ENCODE assay signal across 29 cellular contexts in genomic region chr2:175576875-175577274, GRCh38.
DNase-seq lines count a peak whose midpoint lies in the region; ATAC-seq and TF ChIP-seq lines count a peak whose summit lies in the region.
"Had no signal": no experiment of that assay in that cellular context is flagged by ENCODE, and none has a peak within 500 bp of the region (broad histone marks: within the 10 kb centered on the region; RNA-seq: fewer than 3 reads in every experiment).

No MANE protein-coding gene starts in this region.

- H3K4me2 ChIP-seq in MM.1S (ENCODE audit: low read depth, low read length) = peak overlapping the region; percentile 56; the same call in 1 of the 2 replicates

- no peak for TF ChIP-seq CTCF in MM.1S (IDR thresholded peaks at IDR 0.05; ENCODE audit: low read length)

- ATAC-seq in HG02763 (IDR thresholded peaks at IDR 0.05; ENCODE audit: unreplicated experiment) = no peak
- ATAC-seq: gastrocnemius medialis; naive thymus-derived CD8-positive, alpha-beta T cell had no signal

- H3K4me1 ChIP-seq in MM.1S (ENCODE audit: low read length) = peaks cover 23% of the 10 kb centered on the region
- H3K4me1 ChIP-seq: ascending aorta, gastrocnemius medialis, upper lobe of left lung had no signal

- DNase-seq in AG20443 (ENCODE audit: low spot score) (peak; percentile 17), COR-L47 (lab: John Stamatoyannopoulos, UW) (peak; percentile 11), MM.1S (no peak), iPS-NIHi7 (ENCODE audit: extremely low spot score) (peak; percentile 28), NCI-H446 (lab: John Stamatoyannopoulos, UW) (no peak)
- DNase-seq in activated CD4-positive, alpha-beta T cell treated with anti-CD3 and anti-CD28 coated beads, Interleukin-2, amount 10 ng/mL, durations not matched to agents 7 days and 5 days = no peak
- DNase-seq: activated CD4-positive, alpha-beta T cell treated with anti-CD3 and anti-CD28 coated beads for 4 hours; activated effector memory CD4-positive, alpha-beta T cell treated with anti-CD3 and anti-CD28 coated beads, Interleukin-2, amount 50 U/mL, for 16 hours; activated naive CD8-positive, alpha-beta T cell treated with anti-CD3 and anti-CD28 coated beads for 36 hours; activated T-cell treated with anti-CD3 and anti-CD28 coated beads, Interleukin-2, amount 50 U/mL, for 1 hour; caudate nucleus; gastrocnemius medialis; hippocampal formation; midbrain; naive thymus-derived CD8-positive, alpha-beta T cell; NCI-H1092; NCI-H2029; NCI-H526 treated with DMSO at 0.1 percent for 48 hours; ovary; RPMI8226; stimulated activated CD4-positive, alpha-beta T cell treated with anti-CD3 and anti-CD28 coated beads, Interleukin-4, amount 100 ng/mL, for 24 hours; substantia nigra; upper lobe of left lung had no signal

- no peaks in the 10 kb centered on the region for H3K9me2 ChIP-seq in MM.1S (replicated peaks; ENCODE audit: insufficient read depth, low read length)

- peak overlapping the region; percentile 70 for H2AFZ ChIP-seq in MM.1S (ENCODE audit: low read length)

- H3K36me3 ChIP-seq in MM.1S (replicated peaks; ENCODE audit: insufficient read depth, low read length) = no peaks in the 10 kb centered on the region
- H3K36me3 ChIP-seq: ascending aorta, gastrocnemius medialis, ovary, upper lobe of left lung had no signal

- H4K20me1 ChIP-seq in MM.1S (ENCODE audit: insufficient read depth, low read length) = no peaks in the 10 kb centered on the region

- no peak overlapping the region for H3K4me3 Mint-ChIP-seq in activated CD4-positive, alpha-beta T cell treated with anti-CD3 and anti-CD28 coated beads, Interleukin-2, amount 10 ng/mL, durations not matched to agents 7 days and 5 days
- H3K4me3 Mint-ChIP-seq: activated naive CD8-positive, alpha-beta T cell treated with anti-CD3 and anti-CD28 coated beads for 36 hours; dendritic cell treated with granulocyte-macrophage colony-stimulating factor and Interleukin-4, amounts not matched to agents 40 ng/mL and 50 ng/mL, for 4 days; naive thymus-derived CD8-positive, alpha-beta T cell; stimulated activated effector memory CD8-positive, alpha-beta T cell treated with anti-CD3 and anti-CD28 coated beads, Interleukin-12 subunit alpha, Interleukin-12 subunit beta, amount 100 ng/mL, for 72 hours; T-helper 2 cell treated with Interferon-gamma antibody and Interleukin-4, amounts not matched to agents 5 μg/mL and 100 μg/mL, for 36 hours had no signal

- H3K27me3 Mint-ChIP-seq in activated CD4-positive, alpha-beta T cell treated with anti-CD3 and anti-CD28 coated beads, Interleukin-2, amount 10 ng/mL, durations not matched to agents 7 days and 5 days = peaks cover 11% of the 10 kb centered on the region

- H3K79me2 ChIP-seq in MM.1S (ENCODE audit: low read length) = no peaks in the 10 kb centered on the region

- no peaks in the 10 kb centered on the region for H3K9me3 Mint-ChIP-seq in activated CD4-positive, alpha-beta T cell treated with anti-CD3 and anti-CD28 coated beads, Interleukin-2, amount 10 ng/mL, durations not matched to agents 7 days and 5 days
- H3K9me3 Mint-ChIP-seq: activated naive CD8-positive, alpha-beta T cell treated with anti-CD3 and anti-CD28 coated beads for 36 hours; dendritic cell treated with granulocyte-macrophage colony-stimulating factor and Interleukin-4, amounts not matched to agents 40 ng/mL and 50 ng/mL, for 4 days; stimulated activated effector memory CD8-positive, alpha-beta T cell treated with anti-CD3 and anti-CD28 coated beads, Interleukin-12 subunit alpha, Interleukin-12 subunit beta, amount 100 ng/mL, for 72 hours; T-helper 2 cell treated with Interferon-gamma antibody and Interleukin-4, amounts not matched to agents 5 μg/mL and 100 μg/mL, for 36 hours had no signal

- H3K36me3 Mint-ChIP-seq in activated CD4-positive, alpha-beta T cell treated with anti-CD3 and anti-CD28 coated beads, Interleukin-2, amount 10 ng/mL, durations not matched to agents 7 days and 5 days (ENCODE audit: low read depth) = no peaks in the 10 kb centered on the region
- H3K36me3 Mint-ChIP-seq: activated naive CD8-positive, alpha-beta T cell treated with anti-CD3 and anti-CD28 coated beads for 36 hours; stimulated activated effector memory CD8-positive, alpha-beta T cell treated with anti-CD3 and anti-CD28 coated beads, Interleukin-12 subunit alpha, Interleukin-12 subunit beta, amount 100 ng/mL, for 72 hours had no signal

- peaks cover 12% of the 10 kb centered on the region for H3K4me1 Mint-ChIP-seq in activated CD4-positive, alpha-beta T cell treated with anti-CD3 and anti-CD28 coated beads, Interleukin-2, amount 10 ng/mL, durations not matched to agents 7 days and 5 days

- peak overlapping the region; percentile 93; the same call in 1 of the 2 replicates for H3K27ac ChIP-seq in MM.1S (ENCODE audit: low read length)
- H3K27ac ChIP-seq: ascending aorta, gastrocnemius medialis, ovary, upper lobe of left lung had no signal

- H3K27ac Mint-ChIP-seq in activated CD4-positive, alpha-beta T cell treated with anti-CD3 and anti-CD28 coated beads, Interleukin-2, amount 10 ng/mL, durations not matched to agents 7 days and 5 days = no peak overlapping the region
- H3K27ac Mint-ChIP-seq: activated naive CD8-positive, alpha-beta T cell treated with anti-CD3 and anti-CD28 coated beads for 36 hours; dendritic cell treated with granulocyte-macrophage colony-stimulating factor and Interleukin-4, amounts not matched to agents 40 ng/mL and 50 ng/mL, for 4 days; stimulated activated effector memory CD8-positive, alpha-beta T cell treated with anti-CD3 and anti-CD28 coated beads, Interleukin-12 subunit alpha, Interleukin-12 subunit beta, amount 100 ng/mL, for 72 hours; T-helper 2 cell treated with Interferon-gamma antibody and Interleukin-4, amounts not matched to agents 5 μg/mL and 100 μg/mL, for 36 hours had no signal

- peaks cover 25% of the 10 kb centered on the region for H3F3A ChIP-seq in MM.1S (ENCODE audit: insufficient read depth, low read length)

- POLR2A ChIA-PET in activated CD4-positive, alpha-beta T cell treated with anti-CD3 and anti-CD28 coated beads, Interleukin-2, amount 10 ng/mL, durations not matched to agents 7 days and 5 days (lab: Charles Lee) = no interaction called here

- no peaks in the 10 kb centered on the region for H3K27me3 ChIP-seq in MM.1S (replicated peaks; ENCODE audit: insufficient read depth, low read length)
- H3K27me3 ChIP-seq: ascending aorta, gastrocnemius medialis, ovary, upper lobe of left lung had no signal

- CTCF ChIA-PET in activated CD4-positive, alpha-beta T cell treated with anti-CD3 and anti-CD28 coated beads, Interleukin-2, amount 10 ng/mL, durations not matched to agents 7 days and 5 days (lab: Charles Lee) = no interaction called here

- no peaks in the 10 kb centered on the region for H3K9me3 ChIP-seq in MM.1S (replicated peaks; ENCODE audit: insufficient read depth, low read length)
- H3K9me3 ChIP-seq: ascending aorta, gastrocnemius medialis, ovary, upper lobe of left lung had no signal

- H3K4me3 ChIP-seq in MM.1S (ENCODE audit: low read length) = no peak overlapping the region
- H3K4me3 ChIP-seq: ascending aorta, gastrocnemius medialis, GM12878, ovary, upper lobe of left lung had no signal

- no peak overlapping the region for H3K9ac ChIP-seq in MM.1S (ENCODE audit: low read length)

Comparison
In these comparisons a context has a peak if more than half of its experiments do, and no peak if none do; other contexts are left out.
1. DNase-seq: peak in AG20443 (single experiment), COR-L47 (single experiment) and iPS-NIHi7 (single experiment); none in MM.1S (single experiment), activated CD4-positive, alpha-beta T cell treated with anti-CD3 and anti-CD28 coated beads, Interleukin-2, amount 10 ng/mL, durations not matched to agents 7 days and 5 days (single experiment) and NCI-H446 (0 of 2).